In the genomic region with DNA sequence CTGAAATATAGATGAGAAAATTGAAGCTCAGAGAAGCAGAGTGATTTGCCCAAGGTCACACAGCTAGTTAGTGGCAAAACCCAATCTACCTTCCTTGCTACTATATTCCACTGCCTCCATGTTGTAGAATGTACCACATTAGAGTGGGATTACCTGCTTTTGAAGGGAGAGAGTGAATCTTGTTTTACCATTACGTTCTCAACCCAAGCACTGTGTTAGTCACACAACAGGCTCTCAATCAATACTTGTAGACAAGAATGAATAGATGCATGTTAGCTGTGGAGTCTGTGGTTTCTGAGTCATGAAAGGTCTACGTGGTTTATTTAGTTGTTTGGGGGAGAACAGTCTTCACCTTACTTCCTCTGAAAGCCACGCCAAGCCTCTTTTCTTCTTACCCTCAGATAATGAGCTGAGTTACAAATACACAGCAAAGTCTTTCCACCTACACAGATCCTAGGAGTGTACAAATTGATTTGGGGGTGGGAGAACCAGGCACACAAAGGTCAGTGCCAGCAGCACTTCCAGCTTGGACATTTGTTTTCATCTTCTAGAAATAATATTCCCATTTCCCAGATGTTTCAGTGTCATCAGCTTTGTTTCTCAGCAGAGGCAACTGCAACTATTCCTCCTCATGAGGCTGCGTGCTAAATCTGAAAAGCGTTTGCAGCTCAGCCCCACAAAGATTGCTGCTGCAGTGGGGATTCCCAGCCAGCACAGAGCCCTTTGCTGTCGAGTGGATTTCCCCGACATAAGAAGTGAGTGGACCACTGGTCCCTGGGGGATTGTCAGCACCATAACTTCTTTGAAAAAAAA, we compare ENCODE assay signal across 8 cellular contexts.
DNase-seq lines count a peak whose midpoint lies in the region; ATAC-seq and TF ChIP-seq lines count a peak whose summit lies in the region.

No MANE protein-coding gene starts in this region.

- no peaks in the 10 kb centered on the region for H3K9me3 ChIP-seq in SU-DHL-6 (ENCODE audit: insufficient read depth, low read length)
- H3K9me3 ChIP-seq in A673 (ENCODE audit: low read depth, low read length, poor library complexity, severe bottlenecking): no peaks in the 10 kb centered on the region

- no peaks in the 10 kb centered on the region for H3K79me2 ChIP-seq in SU-DHL-6 (ENCODE audit: insufficient read depth, low read length)

- POLR2A ChIA-PET in A673 (lab: Charles Lee; ENCODE audit: low non-redundant PET): no interaction called here

- in situ Hi-C loops in brain microvascular endothelial cell (cut with HindIII; ENCODE audit: low pct_ligation_motif_present, low sequenced_read_pairs): no loop called here

- CTCF ChIA-PET in A673 (lab: Charles Lee): no interaction called here

- H3K4me1 ChIP-seq in A673 (ENCODE audit: insufficient read depth, low read length, poor library complexity, severe bottlenecking): no peaks in the 10 kb centered on the region

- H3K4me2 ChIP-seq in SU-DHL-6 (ENCODE audit: low read depth, low read length, poor library complexity, severe bottlenecking): peak overlapping the region; percentile 20

- H3K27ac ChIP-seq in SU-DHL-6 (ENCODE audit: low read depth, low read length) (no peak overlapping the region), brain microvascular endothelial cell (no peak overlapping the region), A673 (ENCODE audit: low read depth, low read length, poor library complexity, severe bottlenecking) (no peak overlapping the region)

- ATAC-seq in GM18907 (IDR thresholded peaks at IDR 0.05; ENCODE audit: unreplicated experiment): peak; percentile 77
- peak; percentile 85 for ATAC-seq in HG03025 (IDR thresholded peaks at IDR 0.05; ENCODE audit: low FRiP score, unreplicated experiment)

- H3K27me3 ChIP-seq in SU-DHL-6 (ENCODE audit: low read length) (no peaks in the 10 kb centered on the region), brain microvascular endothelial cell (replicated peaks) (no peaks in the 10 kb centered on the region), A673 (replicated peaks; ENCODE audit: insufficient read depth, low read depth, low read length, poor library complexity) (no peaks in the 10 kb centered on the region)

- H2AFZ ChIP-seq in SU-DHL-6 (ENCODE audit: low read depth, low read length, severe bottlenecking): no peak overlapping the region

- H4K20me1 ChIP-seq in SU-DHL-6 (ENCODE audit: low read depth, low read length): no peaks in the 10 kb centered on the region

- BruUV-seq in A673 (replicated peaks; lab: Mats Ljungman, UMichigan): no TSS peak

- H3K36me3 ChIP-seq in SU-DHL-6 (ENCODE audit: low read length) (no peaks in the 10 kb centered on the region), brain microvascular endothelial cell (replicated peaks) (no peaks in the 10 kb centered on the region), A673 (ENCODE audit: insufficient read depth, low read length, poor library complexity, severe bottlenecking) (no peaks in the 10 kb centered on the region)

- H3K9ac ChIP-seq in SU-DHL-6 (ENCODE audit: low read length): no peak overlapping the region

- DNase-seq in brain microvascular endothelial cell (peak; percentile 44), foreskin melanocyte (no peak), NCI-H2227 treated with DMSO at 0.1 percent for 48 hours (lab: John Stamatoyannopoulos, UW) (no peak), A673 (ENCODE audit: low spot score) (no peak)
- DNase-seq in stimulated activated CD8-positive, alpha-beta memory T cell treated with anti-CD3 and anti-CD28 coated beads, Interleukin-12 subunit alpha, Interleukin-12 subunit beta, amount 100 ng/mL, for 4 hours (ENCODE audit: low read depth): peak; percentile 58

- TF ChIP-seq CTCF in SU-DHL-6 (IDR thresholded peaks at IDR 0.05; ENCODE audit: insufficient read depth, low read length, poor library complexity, severe bottlenecking) (no peak), brain microvascular endothelial cell (IDR thresholded peaks at IDR 0.05; ENCODE audit: low read depth, low read length, missing control alignments) (no peak), A673 (conservative IDR thresholded peaks at IDR 0.05; ENCODE audit: low read depth, low read length) (no peak)

- H3K4me3 ChIP-seq in SU-DHL-6 (ENCODE audit: insufficient read depth, low read length, poor library complexity, severe bottlenecking) (no peak overlapping the region), brain microvascular endothelial cell (ENCODE audit: low read depth, low read length) (no peak overlapping the region), A673 (ENCODE audit: low read depth, low read length, poor library complexity, severe bottlenecking) (no peak overlapping the region)

- intact Hi-C loops in A673 (cut with micrococcal nuclease; ENCODE audit: unreplicated experiment): no loop called here

- no peaks in the 10 kb centered on the region for H3K9me2 ChIP-seq in SU-DHL-6 (replicated peaks; ENCODE audit: insufficient read depth, low read length)

- no peaks in the 10 kb centered on the region for H3F3A ChIP-seq in SU-DHL-6 (ENCODE audit: insufficient read depth)

Comparison
In these comparisons a context has a peak if more than half of its experiments do, and no peak if none do; other contexts are left out.
1. DNase-seq: peak in brain microvascular endothelial cell (single experiment) and stimulated activated CD8-positive, alpha-beta memory T cell treated with anti-CD3 and anti-CD28 coated beads, Interleukin-12 subunit alpha, Interleukin-12 subunit beta, amount 100 ng/mL, for 4 hours (single experiment); none in foreskin melanocyte (single experiment), NCI-H2227 treated with DMSO at 0.1 percent for 48 hours (single experiment) and A673 (single experiment).